ENCODE assay signal across 1 cellular context in the genomic region with DNA sequence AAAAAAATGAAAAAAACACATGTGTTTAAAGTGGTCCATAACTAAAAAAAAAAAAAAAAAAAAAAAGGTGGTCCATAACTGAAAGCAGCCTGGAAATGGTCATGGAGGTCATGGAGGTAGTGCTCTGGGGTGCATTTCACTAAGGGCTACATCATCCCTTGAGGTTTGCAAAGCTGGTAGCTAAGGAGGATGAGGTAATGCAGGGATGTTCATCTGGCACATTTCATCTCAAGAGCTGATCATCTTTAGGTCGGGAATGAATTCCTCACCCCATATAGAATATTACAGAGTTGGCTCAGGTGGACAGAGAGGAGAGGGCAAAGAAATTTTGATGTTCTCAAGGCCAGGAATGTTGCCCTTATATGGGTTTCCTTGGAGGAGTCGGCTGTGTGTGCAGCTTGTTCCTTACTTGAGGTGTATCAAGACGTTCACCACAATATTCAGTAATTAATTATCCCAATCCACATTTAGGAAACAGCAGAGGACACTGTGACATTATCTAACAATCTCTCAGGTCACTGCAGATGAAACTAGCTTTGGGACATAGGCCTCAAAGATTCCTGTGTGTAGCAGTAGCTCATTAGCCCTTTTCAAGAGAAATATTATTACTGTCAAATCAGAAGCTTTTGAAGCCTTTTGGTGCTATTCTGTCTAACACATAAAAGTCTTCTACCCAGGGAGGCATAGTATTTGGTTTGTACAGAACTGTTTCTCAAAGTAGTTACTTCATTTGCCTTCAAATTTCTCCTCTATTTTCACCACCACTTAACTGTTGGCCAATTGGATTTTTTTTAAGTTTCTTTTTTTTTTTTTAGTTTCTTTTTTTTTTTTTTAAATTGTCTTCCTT.
A peak's percentile ranks its signal among the peaks of the same experiment; 100 is the strongest.
TF ChIP-seq lines count a peak whose summit lies in the region.

No MANE protein-coding gene starts in this region.

TF ChIP-seq in GM12878, 131 proteins besides CTCF, POLR2A, EP300 and RAD21:
- TF ChIP-seq ZBTB33 (IDR thresholded peaks at IDR 0.05) (no peak), CBX5 (IDR thresholded peaks at IDR 0.05; ENCODE audit: low read depth) (no peak), NFXL1 (IDR thresholded peaks at IDR 0.05; ENCODE audit: borderline replicate concordance) (peak; percentile 44), ETV6 (conservative IDR thresholded peaks at IDR 0.05 in 1 of 2, IDR thresholded peaks at IDR 0.05 in 1 of 2; ENCODE audit: borderline replicate concordance in 1 of 2, low read depth in 1 of 2) (peak in 1 of 2 experiments; percentile 84; a peak in 2 of 4 replicates)
